ENCODE assay signal across 8 cellular contexts in the genomic region with DNA sequence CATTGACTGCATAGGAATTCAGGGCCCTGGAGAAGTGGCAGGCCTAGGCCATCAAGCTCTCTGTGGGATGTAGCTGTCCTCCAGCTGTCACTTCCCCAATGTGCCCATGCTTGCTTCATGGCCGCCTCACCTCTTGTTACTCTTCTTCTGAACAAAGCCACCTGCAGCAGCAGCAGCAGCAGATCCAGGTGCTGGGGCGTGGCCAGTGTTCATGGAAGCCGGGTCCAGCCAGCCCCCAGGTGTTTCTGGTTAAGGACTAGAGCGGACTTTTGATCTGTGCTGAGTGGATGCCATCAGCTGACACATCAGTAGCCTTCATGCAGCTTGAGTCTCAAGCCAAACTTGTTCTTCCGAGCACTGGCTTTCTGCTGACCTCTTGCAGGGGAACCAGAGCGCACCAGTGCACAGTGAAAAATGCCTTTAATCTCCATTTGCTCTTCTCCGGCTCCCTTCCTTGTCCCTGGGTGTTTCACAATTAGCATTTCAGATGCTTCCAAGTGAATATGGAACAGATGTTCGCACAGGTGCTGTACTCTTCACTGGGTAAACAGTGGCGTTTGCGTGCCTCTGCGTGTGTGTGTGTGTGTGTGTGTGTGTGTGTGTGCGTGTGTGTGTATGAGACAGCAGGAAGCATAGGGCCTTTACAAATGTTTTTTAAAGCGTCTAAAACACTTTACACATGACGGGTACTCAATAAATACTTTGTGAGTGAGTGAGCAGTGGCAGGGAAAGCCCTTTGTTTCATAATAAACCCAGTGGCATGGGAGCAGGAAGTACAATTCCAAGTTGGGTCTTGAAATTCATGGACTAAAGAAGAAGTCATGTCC. TPM values are rescaled to one million over a fixed set of nuclear protein-coding genes. Genes with fewer than 3 reads are reported as not detected.
DNase-seq lines count a peak whose midpoint lies in the region; FAIRE-seq and TF ChIP-seq lines count a peak whose summit lies in the region.

No MANE protein-coding gene starts in this region.

- CTCF ChIA-PET in A673 (lab: Charles Lee): no interaction called here

- H3K4me3 ChIP-seq in A673 (ENCODE audit: low read depth, low read length, poor library complexity, severe bottlenecking) (no peak overlapping the region), tibial artery (no peak overlapping the region)

- intact Hi-C loops in A673 (cut with micrococcal nuclease; ENCODE audit: unreplicated experiment): no loop called here
- intact Hi-C loops in tibial artery (cut with DNase I; ENCODE audit: low total_unique reads): no loop called here

- TF ChIP-seq CTCF in A673 (conservative IDR thresholded peaks at IDR 0.05; ENCODE audit: low read depth, low read length) (no peak), tibial artery (IDR thresholded peaks at IDR 0.05) (no peak)

- POLR2A ChIA-PET in A673 (lab: Charles Lee; ENCODE audit: low non-redundant PET): no interaction called here

- no peaks in the 10 kb centered on the region for H3K36me3 ChIP-seq in A673 (ENCODE audit: insufficient read depth, low read length, poor library complexity, severe bottlenecking)
- H3K36me3 ChIP-seq in tibial artery: peaks cover 0 to 10% (median 0%) of the 10 kb centered on the region in 3 donors

- peak; percentile 95 for FAIRE-seq in islet of Langerhans (lab: Jason Lieb, UNC)

- H3K27ac ChIP-seq in A673 (ENCODE audit: low read depth, low read length, poor library complexity, severe bottlenecking): peak overlapping the region; percentile 41
- peak overlapping the region; percentile 82 to 97 for H3K27ac ChIP-seq in tibial artery

- BruUV-seq in A673 (replicated peaks; lab: Mats Ljungman, UMichigan): no TSS peak

- H3K4me1 ChIP-seq in A673 (ENCODE audit: insufficient read depth, low read length, poor library complexity, severe bottlenecking) (peaks cover 40% of the 10 kb centered on the region), tibial artery (peaks cover 5 to 99% (median 96%) of the 10 kb centered on the region in 4 donors)

- no peak for DNase-seq in A673 (ENCODE audit: low spot score)
- peak; percentile 96 for DNase-seq in LHCN-M2 (ENCODE audit: low read depth)
- DNase-seq in T1000 (lab: John Stamatoyannopoulos, UW): peak; percentile 59
- no peak for DNase-seq in tibial artery
- DNase-seq in SK-N-DZ (ENCODE audit: low spot score): no peak
- no peak for DNase-seq in activated T-cell treated with anti-CD3 and anti-CD28 coated beads for 4 hours
- no peak for DNase-seq in GDM1 (lab: John Stamatoyannopoulos, UW)

- H3K9me3 ChIP-seq in A673 (ENCODE audit: low read depth, low read length, poor library complexity, severe bottlenecking) (no peaks in the 10 kb centered on the region), tibial artery (no peaks in the 10 kb centered on the region)

- no peaks in the 10 kb centered on the region for H3K27me3 ChIP-seq in A673 (replicated peaks; ENCODE audit: insufficient read depth, low read depth, low read length, poor library complexity)
- no peaks in the 10 kb centered on the region for H3K27me3 ChIP-seq in tibial artery

RNA-seq across cellular contexts. Expression of gene TPCN1, which starts 20.1 kb away (rescaled TPM):
- total RNA-seq in A673 (2021) (18.8 and 25.8 TPM in 2 replicates), LHCN-M2 (2014; rRNA removed) (17.8 and 21.4 TPM in 2 replicates)
- 11.4 TPM for polyA plus RNA-seq in LHCN-M2 (2012)
- 8.7 and 11.1 TPM in 2 replicates for polyA plus RNA-seq in SK-N-DZ (2014; cell fraction: cytosol; rRNA removed)
- polyA plus RNA-seq in SK-N-DZ (2014; cell fraction: nucleus; rRNA removed): 63.1 and 85.4 TPM in 2 replicates

RNA-seq across cellular contexts. Expression of gene RITA1, which starts 55.9 kb away (rescaled TPM):
- total RNA-seq in A673 (2021): 22.3 and 25.3 TPM in 2 replicates
- total RNA-seq in LHCN-M2 (2014; rRNA removed): 34.2 and 38.0 TPM in 2 replicates
- 23.2 TPM for polyA plus RNA-seq in LHCN-M2 (2012)
- polyA plus RNA-seq in SK-N-DZ (2014; cell fraction: cytosol; rRNA removed): 31.5 and 32.0 TPM in 2 replicates
- 16.6 and 17.2 TPM in 2 replicates for polyA plus RNA-seq in SK-N-DZ (2014; cell fraction: nucleus; rRNA removed)

RNA-seq across cellular contexts. Expression of gene DDX54, which starts 56.1 kb away (rescaled TPM):
- total RNA-seq in A673 (2021) (98.8 and 116 TPM in 2 replicates), LHCN-M2 (2014; rRNA removed) (58.7 and 74.3 TPM in 2 replicates)
- 36.5 TPM for polyA plus RNA-seq in LHCN-M2 (2012)
- polyA plus RNA-seq in SK-N-DZ (2014; cell fraction: cytosol; rRNA removed): 34.7 and 39.3 TPM in 2 replicates
- 32.1 and 56.8 TPM in 2 replicates for polyA plus RNA-seq in SK-N-DZ (2014; cell fraction: nucleus; rRNA removed)

Comparison
In these comparisons a context has a peak if more than half of its experiments do, and no peak if none do; other contexts are left out.
1. DNase-seq: peak in LHCN-M2 (single experiment) and T1000 (single experiment); none in A673 (single experiment), tibial artery (0 of 2), SK-N-DZ (single experiment), activated T-cell treated with anti-CD3 and anti-CD28 coated beads for 4 hours (single experiment) and GDM1 (single experiment).